8 cellular contexts compared by ENCODE assay signal in genomic region chr4:95124906-95125504, GRCh38.
DNase-seq lines count a peak whose midpoint lies in the region; ATAC-seq, FAIRE-seq and TF ChIP-seq lines count a peak whose summit lies in the region.

No MANE protein-coding gene starts in this region.

- H3K4me1 ChIP-seq in thyroid gland = no peaks in the 10 kb centered on the region

- FAIRE-seq in D721Med (lab: Jason Lieb, UNC) = peak; percentile 91

- in situ Hi-C loops in KBM-7 (cut with MboI; ENCODE audit: low pct_unique_long_range_greater_than_20kb, low sequenced_read_pairs) = no loop called here

- TF ChIP-seq CTCF in D721Med (IDR thresholded peaks at IDR 0.05; ENCODE audit: insufficient read depth, missing control alignments) = peak; percentile 58
- peak; percentile 67 for TF ChIP-seq CTCF in WERI-Rb-1 (IDR thresholded peaks at IDR 0.05; ENCODE audit: low read depth, low read length)
- TF ChIP-seq CTCF in thyroid gland (IDR thresholded peaks at IDR 0.05) = peak in 4 of 6 experiments; percentile 7 to 45 (median 39)

- H3K27ac ChIP-seq in WERI-Rb-1 = no peak overlapping the region
- no peak overlapping the region for H3K27ac ChIP-seq in thyroid gland

- H3K4me3 ChIP-seq in WERI-Rb-1 (ENCODE audit: low read depth, low read length) (no peak overlapping the region), thyroid gland (replicated peaks in 1 of 3) (no peak overlapping the region)

- ATAC-seq in HG03280 (IDR thresholded peaks at IDR 0.05; ENCODE audit: unreplicated experiment) = no peak
- ATAC-seq in HG03139 (IDR thresholded peaks at IDR 0.05; ENCODE audit: unreplicated experiment) = no peak

- no peak for TF ChIP-seq POLR2A in thyroid gland (IDR thresholded peaks at IDR 0.05)

- intact Hi-C loops in thyroid gland (cut with DNase I) = no loop called here

- no peaks in the 10 kb centered on the region for H3K9me3 ChIP-seq in WERI-Rb-1 (ENCODE audit: severe bottlenecking)
- H3K9me3 ChIP-seq in thyroid gland = no peaks in the 10 kb centered on the region

- DNase-seq in D721Med (ENCODE audit: insufficient read length, low spot score) = no peak
- peak; percentile 25 for DNase-seq in KBM-7
- DNase-seq in WERI-Rb-1 = peak; percentile 60
- peak; percentile 17 for DNase-seq in iPS DF 19.7 (ENCODE audit: low read depth, low spot score)
- DNase-seq in thyroid gland = peak; percentile 19 to 23
- DNase-seq in NCI-H774 (lab: John Stamatoyannopoulos, UW) = no peak

- 55 to 58% methylated on average over 4 of the region's 4 CpGs for WGBS in thyroid gland, 2 donors

- no peaks in the 10 kb centered on the region for H3K36me3 ChIP-seq in WERI-Rb-1
- H3K36me3 ChIP-seq in thyroid gland = no peaks in the 10 kb centered on the region

- H3K27me3 ChIP-seq in WERI-Rb-1 (ENCODE audit: insufficient read depth, low read depth, severe bottlenecking) (no peaks in the 10 kb centered on the region), thyroid gland (no peaks in the 10 kb centered on the region)

Comparison
In these comparisons a context has a peak if more than half of its experiments do, and no peak if none do; other contexts are left out.
1. DNase-seq: peak in KBM-7 (single experiment), WERI-Rb-1 (single experiment), iPS DF 19.7 (single experiment) and thyroid gland (2 of 2); none in D721Med (single experiment) and NCI-H774 (single experiment).
2. Peak in every context shown above with its lines, with median percentiles within 50 percentile points of each other: CTCF ChIP-seq.